16 cellular contexts compared by ENCODE assay signal in genomic region chr6:71476872-71477271, GRCh38.
"Had no signal": no experiment of that assay in that cellular context is flagged by ENCODE, and none has a peak within 500 bp of the region (broad histone marks: within the 10 kb centered on the region; RNA-seq: fewer than 3 reads in every experiment).

No MANE protein-coding gene starts in this region.

- H3K27ac Mint-ChIP-seq: activated CD4-positive, alpha-beta T cell treated with anti-CD3 and anti-CD28 coated beads, Interleukin-2, amount 10 ng/mL, durations not matched to agents 24 days and 14 days; activated naive CD4-positive, alpha-beta T cell treated with anti-CD3 and anti-CD28 coated beads for 36 hours; immature natural killer cell; nephron progenitor cell; stimulated activated naive CD8-positive, alpha-beta T cell treated with anti-CD3 and anti-CD28 coated beads, Interleukin-15, amount 100 ng/mL, for 72 hours; T-helper 17 cell; WTC11 had no signal

- H3K27ac ChIP-seq: pancreas had no signal

- H3K4me1 ChIP-seq: pancreas had no signal

- H3K27me3 ChIP-seq: pancreas, uterus had no signal

- H3K9me3 ChIP-seq: pancreas, thoracic aorta, uterus had no signal

- ATAC-seq: left cardiac atrium; pancreas; stimulated activated naive CD8-positive, alpha-beta T cell treated with anti-CD3 and anti-CD28 coated beads, Interleukin-15, amount 100 ng/mL, for 72 hours; T-helper 17 cell; WTC11 had no signal

- H3K36me3 ChIP-seq: pancreas, thoracic aorta, uterus had no signal

- H3K4me3 Mint-ChIP-seq: activated CD4-positive, alpha-beta T cell treated with anti-CD3 and anti-CD28 coated beads, Interleukin-2, amount 10 ng/mL, durations not matched to agents 24 days and 14 days; activated naive CD4-positive, alpha-beta T cell treated with anti-CD3 and anti-CD28 coated beads for 36 hours; immature natural killer cell; nephron progenitor cell; stimulated activated naive CD8-positive, alpha-beta T cell treated with anti-CD3 and anti-CD28 coated beads, Interleukin-15, amount 100 ng/mL, for 72 hours; T-helper 17 cell; WTC11 had no signal

- H3K9me3 Mint-ChIP-seq: activated CD4-positive, alpha-beta T cell treated with anti-CD3 and anti-CD28 coated beads, Interleukin-2, amount 10 ng/mL, durations not matched to agents 24 days and 14 days; activated naive CD4-positive, alpha-beta T cell treated with anti-CD3 and anti-CD28 coated beads for 36 hours; nephron progenitor cell; stimulated activated naive CD8-positive, alpha-beta T cell treated with anti-CD3 and anti-CD28 coated beads, Interleukin-15, amount 100 ng/mL, for 72 hours; WTC11 had no signal

- DNase-seq: activated CD4-positive, alpha-beta T cell treated with anti-CD3 and anti-CD28 coated beads, Interleukin-2, amount 10 ng/mL, durations not matched to agents 24 days and 14 days; activated naive CD4-positive, alpha-beta T cell treated with anti-CD3 and anti-CD28 coated beads for 36 hours; central memory CD4-positive, alpha-beta T cell; cortex of kidney; effector CD8-positive, alpha-beta T cell; immature natural killer cell; left cardiac atrium; nephron progenitor cell; pancreas; stimulated activated CD4-positive, alpha-beta T cell treated with anti-CD3 and anti-CD28 coated beads, Interleukin-4, amount 100 ng/mL, for 4 hours; stimulated activated naive CD8-positive, alpha-beta T cell treated with anti-CD3 and anti-CD28 coated beads, Interleukin-15, amount 100 ng/mL, for 72 hours; T-helper 17 cell; uterus had no signal

- H3K36me3 Mint-ChIP-seq: immature natural killer cell, WTC11 had no signal

- H3K4me1 Mint-ChIP-seq: immature natural killer cell; stimulated activated naive CD8-positive, alpha-beta T cell treated with anti-CD3 and anti-CD28 coated beads, Interleukin-15, amount 100 ng/mL, for 72 hours had no signal

- H3K4me3 ChIP-seq: pancreas, skin epidermis, thoracic aorta, uterus had no signal
